ENCODE assay signal across 21 cellular contexts in the genomic region with DNA sequence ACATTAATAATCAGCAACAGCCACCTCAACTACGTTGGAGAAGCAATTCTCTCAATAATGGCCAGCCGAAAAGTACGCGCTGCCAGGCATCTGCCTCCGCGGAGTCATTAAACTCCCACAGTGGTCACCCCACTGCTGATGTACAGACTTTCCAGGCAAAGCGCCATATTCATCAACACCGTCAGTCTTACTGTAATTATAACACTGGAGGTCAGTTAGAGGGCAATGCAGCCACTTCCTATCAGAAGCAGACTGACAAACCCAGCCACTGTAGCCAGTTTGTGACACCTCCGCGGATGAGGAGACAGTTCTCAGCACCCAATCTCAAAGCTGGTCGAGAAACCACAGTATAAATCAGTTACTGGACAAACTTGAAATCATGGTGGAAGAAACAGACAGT.
DNase-seq lines count a peak whose midpoint lies in the region; ATAC-seq, FAIRE-seq and TF ChIP-seq lines count a peak whose summit lies in the region.
"Had no signal": no experiment of that assay in that cellular context is flagged by ENCODE, and none has a peak within 500 bp of the region (broad histone marks: within the 10 kb centered on the region; RNA-seq: fewer than 3 reads in every experiment).

No MANE protein-coding gene starts in this region.

- H4K20me1 ChIP-seq in endothelial cell of umbilical vein (replicated peaks; ENCODE audit: control insufficient read depth, extremely low read depth, insufficient read depth, low read length): no peaks in the 10 kb centered on the region

- no peak for TF ChIP-seq CTCF in endothelial cell of umbilical vein (IDR thresholded peaks at IDR 0.05; ENCODE audit: extremely low read depth in 1 of 2, insufficient read depth in 1 of 2, low read depth in 1 of 2, low read length in 2 of 2)

- H3K9me3 Mint-ChIP-seq in immature natural killer cell: no peaks in the 10 kb centered on the region
- H3K9me3 Mint-ChIP-seq: CD4-positive, alpha-beta T cell; HFFc6 had no signal

- no peak for ATAC-seq in HG02885 (IDR thresholded peaks at IDR 0.05; ENCODE audit: poor library complexity, unreplicated experiment)
- ATAC-seq: HepG2 had no signal

- H3K27ac Mint-ChIP-seq in immature natural killer cell: peak overlapping the region in 4 of 6 donors; percentile 32 to 69 (median 54)
- H3K27ac Mint-ChIP-seq: CD4-positive, alpha-beta T cell; HFFc6 had no signal

- CTCF ChIA-PET in endothelial cell of umbilical vein (lab: Charles Lee): no interaction called here

- POLR2A ChIA-PET in endothelial cell of umbilical vein (lab: Charles Lee): no interaction called here

- peaks cover 10 to 21% (median 12%) of the 10 kb centered on the region in 3 donors for H3K36me3 Mint-ChIP-seq in immature natural killer cell

- no peak overlapping the region for H2AFZ ChIP-seq in endothelial cell of umbilical vein (ENCODE audit: low read depth, low read length)

- TSS peak; percentile 5 for BruUV-seq in endothelial cell of umbilical vein (replicated peaks; lab: Mats Ljungman, UMichigan)

- no peaks in the 10 kb centered on the region for H3K27me3 ChIP-seq in endothelial cell of umbilical vein (ENCODE audit: control insufficient read depth in 2 of 2, insufficient read depth in 2 of 2, low read length in 2 of 2)
- H3K27me3 ChIP-seq: BE2C had no signal

- peaks cover 34 to 40% of the 10 kb centered on the region in 2 donors for H3K4me1 Mint-ChIP-seq in immature natural killer cell

- intact Hi-C loops in endothelial cell of umbilical vein (cut with micrococcal nuclease): no loop called here

- peak overlapping the region in 1 of 5 donors; percentile 33 for H3K4me3 Mint-ChIP-seq in immature natural killer cell
- H3K4me3 Mint-ChIP-seq: CD4-positive, alpha-beta T cell; HFFc6 had no signal

- dilution Hi-C loops in endothelial cell of umbilical vein (cut with MboI; ENCODE audit: extremely low pct_ligation_motif_present, low sequenced_read_pairs): no loop called here

- peaks cover 4% of the 10 kb centered on the region for H3K4me1 ChIP-seq in endothelial cell of umbilical vein (ENCODE audit: control insufficient read depth, extremely low read depth, insufficient read depth, low read length)
- H3K4me1 ChIP-seq: BE2C had no signal

- H3K27me3 Mint-ChIP-seq in immature natural killer cell (ENCODE audit: low read depth in 3 of 3): peaks cover 0 to 4% (median 0%) of the 10 kb centered on the region in 3 donors
- H3K27me3 Mint-ChIP-seq: CD4-positive, alpha-beta T cell had no signal

- peaks cover 4 to 13% of the 10 kb centered on the region in 2 experiments for H3K36me3 ChIP-seq in endothelial cell of umbilical vein (ENCODE audit: control insufficient read depth in 2 of 2, extremely low read depth in 1 of 2, insufficient read depth in 2 of 2, low read length in 2 of 2)

- H3K4me2 ChIP-seq in endothelial cell of umbilical vein (ENCODE audit: insufficient read depth, low read length): no peak overlapping the region
- H3K4me2 ChIP-seq: KMS-11, SK-N-SH had no signal

- no peak overlapping the region for H3K4me3 ChIP-seq in endothelial cell of umbilical vein (replicated peaks in 1 of 3; ENCODE audit: insufficient read depth in 1 of 3, low read depth in 1 of 3, low read length in 3 of 3)

- H3K79me2 ChIP-seq in endothelial cell of umbilical vein (ENCODE audit: control insufficient read depth, insufficient read depth, low read length): no peaks in the 10 kb centered on the region

- no peak overlapping the region for H3K9ac ChIP-seq in endothelial cell of umbilical vein (replicated peaks; ENCODE audit: extremely low read depth, insufficient read depth, low read length)
- H3K9ac ChIP-seq: KMS-11, SK-N-SH had no signal

- no peak overlapping the region for H3K27ac ChIP-seq in endothelial cell of umbilical vein (ENCODE audit: insufficient read depth, low read depth, low read length)
- H3K27ac ChIP-seq: KMS-11 had no signal

- H3K9me3 ChIP-seq in endothelial cell of umbilical vein (replicated peaks; ENCODE audit: control insufficient read depth, insufficient read depth, low read length): no peaks in the 10 kb centered on the region
- H3K9me3 ChIP-seq: BE2C, SK-N-SH had no signal

- TF ChIP-seq POLR2A in endothelial cell of umbilical vein (IDR thresholded peaks at IDR 0.05; ENCODE audit: low read depth, low read length): no peak

- no peak for FAIRE-seq in endothelial cell of umbilical vein (lab: Jason Lieb, UNC)
- FAIRE-seq: HepG2 had no signal

- H3K9me1 ChIP-seq in endothelial cell of umbilical vein (replicated peaks; ENCODE audit: control insufficient read depth, extremely low read depth, insufficient read depth, low read length): no peaks in the 10 kb centered on the region

- peak; percentile 2 for DNase-seq in stimulated activated CD8-positive, alpha-beta memory T cell treated with anti-CD3 and anti-CD28 coated beads, Interleukin-12 subunit alpha, Interleukin-12 subunit beta, amount 100 ng/mL, for 1 hour (ENCODE audit: low read depth)
- no peak for DNase-seq in stimulated activated CD8-positive, alpha-beta memory T cell treated with anti-CD3 and anti-CD28 coated beads, Interleukin-4, amount 100 ng/mL, for 48 hours
- DNase-seq in endothelial cell of umbilical vein (ENCODE audit: low read depth, low spot score) (no peak), immature natural killer cell (peak; percentile 7 to 40 (median 34)), DMS53 (lab: John Stamatoyannopoulos, UW) (no peak), DMS79 treated with DMSO at 0.1 percent for 48 hours (lab: John Stamatoyannopoulos, UW) (no peak)
- no peak for DNase-seq in activated CD4-positive, alpha-beta T cell treated with anti-CD3 and anti-CD28 coated beads, Interleukin-2, amount 50 U/mL, for 48 hours
- DNase-seq: 8988T; BE2C; Calu3; CD4-positive, alpha-beta T cell; HFFc6; NCI-H1048; NCI-H146; NCI-H2081 treated with DMSO at 0.1 percent for 48 hours; NCI-H226; NCI-H524 treated with DMSO at 0.1 percent for 48 hours; SK-N-SH had no signal

TF ChIP-seq in endothelial cell of umbilical vein, 7 proteins besides CTCF, POLR2A, EP300 and RAD21:
- no peak for TF ChIP-seq MYC (IDR thresholded peaks at IDR 0.05; ENCODE audit: low read depth, low read length)

Comparison
In these comparisons a context has a peak if more than half of its experiments do, and no peak if none do; other contexts are left out.
1. DNase-seq: peak in stimulated activated CD8-positive, alpha-beta memory T cell treated with anti-CD3 and anti-CD28 coated beads, Interleukin-12 subunit alpha, Interleukin-12 subunit beta, amount 100 ng/mL, for 1 hour (single experiment) and immature natural killer cell (3 of 3); none in stimulated activated CD8-positive, alpha-beta memory T cell treated with anti-CD3 and anti-CD28 coated beads, Interleukin-4, amount 100 ng/mL, for 48 hours (single experiment), endothelial cell of umbilical vein (single experiment), activated CD4-positive, alpha-beta T cell treated with anti-CD3 and anti-CD28 coated beads, Interleukin-2, amount 50 U/mL, for 48 hours (0 of 2), DMS53 (single experiment) and DMS79 treated with DMSO at 0.1 percent for 48 hours (single experiment).